ENCODE assay signal across 11 cellular contexts in genomic region chr5:173954671-173955605, GRCh38. TPM values are rescaled to one million over a fixed set of nuclear protein-coding genes. Genes with fewer than 3 reads are reported as not detected.
DNase-seq lines count a peak whose midpoint lies in the region; ATAC-seq and TF ChIP-seq lines count a peak whose summit lies in the region.
"Had no signal": no experiment of that assay in that cellular context is flagged by ENCODE, and none has a peak within 500 bp of the region (broad histone marks: within the 10 kb centered on the region; RNA-seq: fewer than 3 reads in every experiment).

No MANE protein-coding gene starts in this region.

- no peak overlapping the region for H3K4me3 Mint-ChIP-seq in natural killer cell
- H3K4me3 Mint-ChIP-seq: nephron progenitor cell had no signal

- POLR2A ChIA-PET in PC-3 (lab: Charles Lee; ENCODE audit: unreplicated experiment), result no interaction called here

- TF ChIP-seq EP300 in sigmoid colon (IDR thresholded peaks at IDR 0.05), result peak; percentile 8 to 85 (median 72)

- H3K9me3 ChIP-seq in PC-3 (ENCODE audit: low read length) (no peaks in the 10 kb centered on the region), cardiac muscle cell (ENCODE audit: low read depth) (no peaks in the 10 kb centered on the region), sigmoid colon (no peaks in the 10 kb centered on the region)

- no peaks in the 10 kb centered on the region for H3K9me3 Mint-ChIP-seq in natural killer cell
- H3K9me3 Mint-ChIP-seq: nephron progenitor cell had no signal

- H3F3A ChIP-seq in PC-3 (ENCODE audit: low read length, unreplicated experiment), result peaks cover 11% of the 10 kb centered on the region

- TSS peak; percentile 53 for BruUV-seq in PC-3 (replicated peaks; lab: Mats Ljungman, UMichigan)

- H3K79me2 ChIP-seq in PC-3 (ENCODE audit: low read length), result no peaks in the 10 kb centered on the region

- CTCF ChIA-PET in PC-3 (lab: Charles Lee), result no interaction called here

- no peaks in the 10 kb centered on the region for H3K4me1 Mint-ChIP-seq in natural killer cell

- H3K27me3 ChIP-seq in PC-3 (ENCODE audit: low read length) (no peaks in the 10 kb centered on the region), cardiac muscle cell (no peaks in the 10 kb centered on the region), sigmoid colon (no peaks in the 10 kb centered on the region)

- H3K4me3 ChIP-seq in PC-3 (ENCODE audit: low read length) (no peak overlapping the region), cardiac muscle cell (no peak overlapping the region), sigmoid colon (no peak overlapping the region)

- H3K27ac ChIP-seq in PC-3 (ENCODE audit: low read length), result peak overlapping the region; percentile 71
- peak overlapping the region; percentile 96 for H3K27ac ChIP-seq in cardiac muscle cell
- H3K27ac ChIP-seq in sigmoid colon, result peak overlapping the region; percentile 62 to 85 (median 74)

- H3K36me3 ChIP-seq in PC-3 (ENCODE audit: low read depth, low read length), result peaks cover 52% of the 10 kb centered on the region
- H3K36me3 ChIP-seq in cardiac muscle cell, result peaks cover 46% of the 10 kb centered on the region
- H3K36me3 ChIP-seq in sigmoid colon, result peaks cover 3 to 50% (median 21%) of the 10 kb centered on the region in 4 donors

- WGBS in sigmoid colon, 2 donors, result 54 to 83% methylated on average over 6 of the region's 6 CpGs

- no peaks in the 10 kb centered on the region for H4K20me1 ChIP-seq in PC-3 (ENCODE audit: low read length)

- H3K4me2 ChIP-seq in PC-3 (ENCODE audit: low read length), result peak overlapping the region; percentile 55; the same call in 1 of the 2 replicates

- H3K27me3 Mint-ChIP-seq in natural killer cell (ENCODE audit: low read depth in 2 of 2), result no peaks in the 10 kb centered on the region

- peaks cover 33% of the 10 kb centered on the region for H3K4me1 ChIP-seq in PC-3 (ENCODE audit: insufficient read depth, low read length)
- peaks cover 47% of the 10 kb centered on the region for H3K4me1 ChIP-seq in cardiac muscle cell (ENCODE audit: low read depth)
- H3K4me1 ChIP-seq in sigmoid colon, result peaks cover 0 to 22% (median 15%) of the 10 kb centered on the region in 4 donors

- no peak overlapping the region for H3K27ac Mint-ChIP-seq in natural killer cell
- H3K27ac Mint-ChIP-seq: nephron progenitor cell had no signal

- no peak overlapping the region for H3K9ac ChIP-seq in PC-3 (ENCODE audit: low read length)

- H3K9me2 ChIP-seq in PC-3 (replicated peaks; ENCODE audit: low read length), result no peaks in the 10 kb centered on the region

- peak in 1 of 2 donors; percentile 9 for TF ChIP-seq POLR2A in sigmoid colon (IDR thresholded peaks at IDR 0.05)

- peaks cover 24% of the 10 kb centered on the region for H3K36me3 Mint-ChIP-seq in natural killer cell

- no peak overlapping the region for H2AFZ ChIP-seq in PC-3 (ENCODE audit: low read length)

- DNase-seq in EL (peak; percentile 74), PC-3 (peak; percentile 50), cardiac muscle cell (ENCODE audit: low read depth in 1 of 2, low spot score in 1 of 2) (peak in 1 of 2 donors; percentile 59), sigmoid colon (peak; percentile 74), natural killer cell (no peak), NCI-H526 (lab: John Stamatoyannopoulos, UW) (no peak)
- DNase-seq: NCI-H2171, nephron progenitor cell, SW 1271 had no signal

- no peak for TF ChIP-seq CTCF in PC-3 (conservative IDR thresholded peaks at IDR 0.05; ENCODE audit: low read depth, low read length)
- TF ChIP-seq CTCF in cardiac muscle cell (IDR thresholded peaks at IDR 0.05; ENCODE audit: low read depth, low read length), result no peak
- no peak for TF ChIP-seq CTCF in sigmoid colon (IDR thresholded peaks at IDR 0.05)
- no peak for TF ChIP-seq CTCF in natural killer cell (IDR thresholded peaks at IDR 0.05)

- intact Hi-C loops in PC-3 (cut with micrococcal nuclease), result no loop called here
- intact Hi-C loops in sigmoid colon (cut with DNase I), result loop anchor here (1.0 to 5.0 kb wide), 2 partner anchors 11 to 68 kb away; partner anchors contain the start of gene CPEB4
- intact Hi-C loops in natural killer cell (cut with micrococcal nuclease), result no loop called here

- peak; percentile 53 for ATAC-seq in PC-3
- ATAC-seq in GM18502 (IDR thresholded peaks at IDR 0.05; ENCODE audit: poor library complexity, unreplicated experiment), result no peak
- no peak for ATAC-seq in natural killer cell
- ATAC-seq in GM18519 (IDR thresholded peaks at IDR 0.05; ENCODE audit: low FRiP score, unreplicated experiment), result no peak

RNA-seq across cellular contexts. Expression of gene C5orf47, which starts 34.0 kb away (rescaled TPM):
- not detected in 2 replicates for total RNA-seq in PC-3 (2014; rRNA removed)
- total RNA-seq in cardiac muscle cell, result 0.57 TPM in 1 of 2 replicates, not detected in the other
- not detected in 2 replicates for polyA plus RNA-seq in cardiac muscle cell
- total RNA-seq in sigmoid colon, result not detected
- polyA plus RNA-seq in sigmoid colon, result not detected
- total RNA-seq in natural killer cell, result not detected

Comparison
In these comparisons a context has a peak if more than half of its experiments do, and no peak if none do; other contexts are left out.
1. DNase-seq: peak in EL (single experiment), PC-3 (single experiment) and sigmoid colon (single experiment); none in natural killer cell (single experiment) and NCI-H526 (0 of 2).
2. Peak in every context shown above with its lines, with median percentiles within 50 percentile points of each other: H3K27ac ChIP-seq.